16 cellular contexts compared by ENCODE assay signal in genomic region chr3:177744873-177745646, GRCh38.
DNase-seq lines count a peak whose midpoint lies in the region; ATAC-seq, FAIRE-seq and TF ChIP-seq lines count a peak whose summit lies in the region.
"Had no signal": no experiment of that assay in that cellular context is flagged by ENCODE, and none has a peak within 500 bp of the region (broad histone marks: within the 10 kb centered on the region; RNA-seq: fewer than 3 reads in every experiment).

No MANE protein-coding gene starts in this region.

- H3K79me2 ChIP-seq in K562 (ENCODE audit: control insufficient read depth, insufficient read depth, low read length) (no peaks in the 10 kb centered on the region), keratinocyte (ENCODE audit: control insufficient read depth, insufficient read depth, low read length) (no peaks in the 10 kb centered on the region), H9 (ENCODE audit: insufficient read depth, low read length) (no peaks in the 10 kb centered on the region)

- H4K20me1 ChIP-seq in K562 (replicated peaks; ENCODE audit: control insufficient read depth, insufficient read depth, low read length), result no peaks in the 10 kb centered on the region
- no peaks in the 10 kb centered on the region for H4K20me1 ChIP-seq in keratinocyte (ENCODE audit: control insufficient read depth, extremely low read depth, insufficient read depth, low read length)
- no peaks in the 10 kb centered on the region for H4K20me1 ChIP-seq in H9 (ENCODE audit: control insufficient read depth, insufficient read depth, insufficient read length)

- H3K4me3 Mint-ChIP-seq in H9, result no peak overlapping the region
- H3K4me3 Mint-ChIP-seq: activated naive CD8-positive, alpha-beta T cell treated with anti-CD3 and anti-CD28 coated beads, Interleukin-2, amount 10 ng/mL, durations not matched to agents 7 days and 5 days; neural crest cell had no signal

- H4K5ac ChIP-seq in H9 (ENCODE audit: insufficient read length, low read depth, low read length), result no peak overlapping the region

- no peak overlapping the region for H4K91ac ChIP-seq in H9 (ENCODE audit: insufficient read length, low read depth, low read length)

- ATAC-seq in Right ventricle myocardium inferior (peak; percentile 86), K562 (peak; percentile 64), HG03095 (IDR thresholded peaks at IDR 0.05; ENCODE audit: unreplicated experiment) (no peak), GM21723 (IDR thresholded peaks at IDR 0.05; ENCODE audit: unreplicated experiment) (no peak)
- ATAC-seq: gastroesophageal sphincter had no signal

- H3K27me3 Mint-ChIP-seq in H9 (ENCODE audit: low read depth), result no peaks in the 10 kb centered on the region
- H3K27me3 Mint-ChIP-seq: activated naive CD8-positive, alpha-beta T cell treated with anti-CD3 and anti-CD28 coated beads, Interleukin-2, amount 10 ng/mL, durations not matched to agents 7 days and 5 days had no signal

- dilution Hi-C loops in keratinocyte (cut with MboI; ENCODE audit: extremely low pct_ligation_motif_present, low sequenced_read_pairs), result no loop called here

- no peak overlapping the region for H2AK5ac ChIP-seq in H9 (ENCODE audit: insufficient read length, low read length)

- BruUV-seq in K562 (replicated peaks; lab: Mats Ljungman, UMichigan), result no TSS peak

- no peak overlapping the region for H3K27ac Mint-ChIP-seq in H9
- H3K27ac Mint-ChIP-seq: activated naive CD8-positive, alpha-beta T cell treated with anti-CD3 and anti-CD28 coated beads, Interleukin-2, amount 10 ng/mL, durations not matched to agents 7 days and 5 days had no signal

- H3K4me1 Mint-ChIP-seq in H9, result peaks cover 6 to 11% of the 10 kb centered on the region in 2 experiments
- H3K4me1 Mint-ChIP-seq: activated naive CD8-positive, alpha-beta T cell treated with anti-CD3 and anti-CD28 coated beads, Interleukin-2, amount 10 ng/mL, durations not matched to agents 7 days and 5 days had no signal

- TF ChIP-seq CTCF in K562 (IDR thresholded peaks at IDR 0.05 in 2 of 3, conservative IDR thresholded peaks at IDR 0.05 in 1 of 3; ENCODE audit: insufficient read depth in 2 of 3, low read depth in 1 of 3, low read length in 3 of 3) (no peak), keratinocyte (optimal IDR thresholded peaks at IDR 0.05 in 1 of 3, IDR thresholded peaks at IDR 0.05 in 1 of 3, conservative IDR thresholded peaks at IDR 0.05 in 1 of 3; ENCODE audit: extremely low read depth in 1 of 3, insufficient read depth in 2 of 3, low read length in 3 of 3) (no peak), H9 (conservative IDR thresholded peaks at IDR 0.05) (no peak)

- no peak overlapping the region for H2AFZ ChIP-seq in K562 (ENCODE audit: low read depth, low read length)
- H2AFZ ChIP-seq in keratinocyte (ENCODE audit: control insufficient read depth, low read length), result no peak overlapping the region
- H2AFZ ChIP-seq in H9 (ENCODE audit: low read length), result no peak overlapping the region

- CTCF ChIA-PET in K562 (lab: Yijun Ruan, JAX; ENCODE audit: low intra/inter-chr PET ratio), result no interaction called here

- WGBS in K562 (ENCODE audit: insufficient coverage, low coverage, missing lambda C conversion rate), result 7% methylated on average over 6 of the region's 6 CpGs
- WGBS in H9 (ENCODE audit: extremely low coverage, insufficient read length, low lambda C conversion rate), result no CpG with 5 or more reads among the region's 6 CpGs

- no peak overlapping the region for H2BK20ac ChIP-seq in H9 (ENCODE audit: low read depth, low read length, poor library complexity, severe bottlenecking)

- H2BK12ac ChIP-seq in H9 (ENCODE audit: insufficient read length, low read depth, low read length), result no peak overlapping the region

- H3K14ac ChIP-seq in H9 (ENCODE audit: insufficient read depth, low read length), result no peak overlapping the region

- H3K9me1 ChIP-seq in K562 (ENCODE audit: control insufficient read depth, insufficient read depth, low read length) (no peaks in the 10 kb centered on the region), keratinocyte (ENCODE audit: control insufficient read depth, extremely low read depth, insufficient read depth, low read length) (no peaks in the 10 kb centered on the region)

- intact Hi-C loops in Right ventricle myocardium inferior (cut with DNase I) (no loop called here), cardiac septum (cut with DNase I) (no loop called here), K562 (cut with micrococcal nuclease) (no loop called here)

- H3K4me3 ChIP-seq in K562 (no peak overlapping the region), keratinocyte (ENCODE audit: control insufficient read depth in 2 of 3, extremely low read depth in 1 of 3, insufficient read depth in 2 of 3, low read depth in 1 of 3, low read length in 3 of 3) (no peak overlapping the region)
- H3K4me3 ChIP-seq: gastroesophageal sphincter had no signal

- H3K36me3 ChIP-seq in K562 (ENCODE audit: control insufficient read depth, insufficient read depth, low read length) (no peaks in the 10 kb centered on the region), keratinocyte (ENCODE audit: control insufficient read depth in 2 of 2, extremely low read depth in 1 of 2, insufficient read depth in 2 of 2, low read length in 2 of 2) (no peaks in the 10 kb centered on the region)
- H3K36me3 ChIP-seq: gastroesophageal sphincter had no signal

- H3K9me3 ChIP-seq in K562 (replicated peaks; ENCODE audit: control insufficient read depth, insufficient read depth, low read depth, low read length), result no peaks in the 10 kb centered on the region
- no peaks in the 10 kb centered on the region for H3K9me3 ChIP-seq in keratinocyte (ENCODE audit: control insufficient read depth, low read depth, low read length)
- no peaks in the 10 kb centered on the region for H3K9me3 ChIP-seq in H9 (ENCODE audit: control insufficient read depth, low read depth, low read length)
- H3K9me3 ChIP-seq: gastroesophageal sphincter had no signal

- POLR2A ChIA-PET in K562 (lab: Yijun Ruan, JAX), result no interaction called here

- peaks cover 0 to 4% (median 0%) of the 10 kb centered on the region in 3 experiments; a peak in 2 of 7 replicates for H3K36me3 Mint-ChIP-seq in H9 (ENCODE audit: insufficient read depth in 1 of 3, low read depth in 3 of 3)

- DNase-seq in Right ventricle myocardium inferior (ENCODE audit: missing footprints) (no peak), cardiac septum (ENCODE audit: low spot score) (no peak), K562 (ENCODE audit: extremely low read depth in 1 of 4, low spot score in 3 of 4) (peak in 1 of 4 experiments; percentile 43), keratinocyte (ENCODE audit: low read depth, low spot score) (no peak), NCI-H2227 treated with DMSO at 0.1 percent for 48 hours (lab: John Stamatoyannopoulos, UW) (no peak), H9 (no peak)
- DNase-seq: activated naive CD8-positive, alpha-beta T cell treated with anti-CD3 and anti-CD28 coated beads, Interleukin-2, amount 10 ng/mL, durations not matched to agents 7 days and 5 days; NCI-H1105; NCI-H524; RPMI8226 had no signal

- H3K27me3 ChIP-seq in K562 (ENCODE audit: control insufficient read depth in 2 of 2, insufficient read depth in 2 of 2, low read length in 2 of 2) (no peaks in the 10 kb centered on the region), keratinocyte (ENCODE audit: control insufficient read depth, extremely low read depth, insufficient read depth, low read length) (no peaks in the 10 kb centered on the region), H9 (ENCODE audit: insufficient read depth, low read length) (no peaks in the 10 kb centered on the region)
- H3K27me3 ChIP-seq: gastroesophageal sphincter had no signal

- peak; percentile 86 for FAIRE-seq in K562 (lab: Jason Lieb, UNC)
- peak; percentile 62 for FAIRE-seq in keratinocyte (lab: Jason Lieb, UNC)
- FAIRE-seq: D721Med had no signal

- TF ChIP-seq POLR2A in K562 (conservative IDR thresholded peaks at IDR 0.05), result no peak

- no peak overlapping the region for H3K4ac ChIP-seq in H9 (ENCODE audit: low read depth, low read length)

- no peaks in the 10 kb centered on the region for H3K23me2 ChIP-seq in H9 (ENCODE audit: insufficient read length, low read depth, low read length, poor library complexity, severe bottlenecking)

- H2BK5ac ChIP-seq in H9 (ENCODE audit: insufficient read length, low read length), result no peak overlapping the region

- H4K8ac ChIP-seq in H9 (replicated peaks; ENCODE audit: insufficient read length, low read depth, low read length), result no peak overlapping the region

- no peak for TF ChIP-seq RAD21 in K562 (CRISPR knock-in tag; conservative IDR thresholded peaks at IDR 0.05 in 1 of 2, IDR thresholded peaks at IDR 0.05 in 1 of 2)

- no peak overlapping the region for H3K56ac ChIP-seq in H9 (ENCODE audit: insufficient read length, low read depth, low read length)

- in situ Hi-C loops in K562 (cut with MboI), result no loop called here

- H3T11ph ChIP-seq in H9 (ENCODE audit: low read length), result no peak overlapping the region

- H3K4me1 ChIP-seq in K562 (replicated peaks in 1 of 2; ENCODE audit: control insufficient read depth in 2 of 2, insufficient read depth in 2 of 2, low read length in 2 of 2) (peaks cover 0 to 5% of the 10 kb centered on the region in 2 experiments; a peak in 3 of 5 replicates), keratinocyte (ENCODE audit: control insufficient read depth, extremely low read depth, insufficient read depth, low read length) (peaks cover 32% of the 10 kb centered on the region), H9 (ENCODE audit: insufficient read depth, low read length) (no peaks in the 10 kb centered on the region; the same call in 1 of the 2 replicates)

- no peak overlapping the region for H3K9ac ChIP-seq in K562 (ENCODE audit: insufficient read depth in 1 of 2, low read depth in 2 of 2, low read length in 2 of 2)
- H3K9ac ChIP-seq in keratinocyte (ENCODE audit: control insufficient read depth, extremely low read depth, insufficient read depth, low read length), result no peak overlapping the region
- no peak overlapping the region for H3K9ac ChIP-seq in H9 (ENCODE audit: extremely low read depth, insufficient read length, low read length)

- TF ChIP-seq EP300 in K562 (IDR thresholded peaks at IDR 0.05; ENCODE audit: low read length), result no peak

- no peak overlapping the region for H3K4me2 ChIP-seq in K562 (ENCODE audit: insufficient read depth, low read length)
- H3K4me2 ChIP-seq in keratinocyte (ENCODE audit: control insufficient read depth, extremely low read depth, insufficient read depth, low read depth, low read length), result no peak overlapping the region
- no peak overlapping the region for H3K4me2 ChIP-seq in H9 (ENCODE audit: insufficient read depth, insufficient read length, low read length)

- no peak overlapping the region for H2BK120ac ChIP-seq in H9 (ENCODE audit: low read depth, low read length, poor library complexity, severe bottlenecking)

- peaks cover 0 to 2% of the 10 kb centered on the region in 2 experiments; a peak in 1 of 5 replicates for H3K9me3 Mint-ChIP-seq in H9

- H3K23ac ChIP-seq in H9 (ENCODE audit: insufficient read length, low read depth, low read length), result no peak overlapping the region

- no peak overlapping the region for H3K27ac ChIP-seq in K562 (ENCODE audit: extremely low read depth, low read depth, low read length)
- H3K27ac ChIP-seq in keratinocyte (ENCODE audit: control insufficient read depth, insufficient read depth, low read length), result no peak overlapping the region
- H3K27ac ChIP-seq in H9 (ENCODE audit: insufficient read length, low read depth, low read length), result no peak overlapping the region
- H3K27ac ChIP-seq: gastroesophageal sphincter, HL-60 had no signal

- H2BK15ac ChIP-seq in H9 (ENCODE audit: low read depth, low read length), result no peak overlapping the region

- no peaks in the 10 kb centered on the region for H3K79me1 ChIP-seq in H9 (ENCODE audit: insufficient read depth, low read depth, low read length, poor library complexity, severe bottlenecking)

- H3K18ac ChIP-seq in H9 (ENCODE audit: insufficient read length, low read depth, low read length), result no peak overlapping the region

Comparison
In these comparisons a context has a peak if more than half of its experiments do, and no peak if none do; other contexts are left out.
1. ATAC-seq: peak in Right ventricle myocardium inferior (single experiment) and K562 (single experiment); none in HG03095 (single experiment) and GM21723 (single experiment).